8 cellular contexts compared by ENCODE assay signal in the genomic region with DNA sequence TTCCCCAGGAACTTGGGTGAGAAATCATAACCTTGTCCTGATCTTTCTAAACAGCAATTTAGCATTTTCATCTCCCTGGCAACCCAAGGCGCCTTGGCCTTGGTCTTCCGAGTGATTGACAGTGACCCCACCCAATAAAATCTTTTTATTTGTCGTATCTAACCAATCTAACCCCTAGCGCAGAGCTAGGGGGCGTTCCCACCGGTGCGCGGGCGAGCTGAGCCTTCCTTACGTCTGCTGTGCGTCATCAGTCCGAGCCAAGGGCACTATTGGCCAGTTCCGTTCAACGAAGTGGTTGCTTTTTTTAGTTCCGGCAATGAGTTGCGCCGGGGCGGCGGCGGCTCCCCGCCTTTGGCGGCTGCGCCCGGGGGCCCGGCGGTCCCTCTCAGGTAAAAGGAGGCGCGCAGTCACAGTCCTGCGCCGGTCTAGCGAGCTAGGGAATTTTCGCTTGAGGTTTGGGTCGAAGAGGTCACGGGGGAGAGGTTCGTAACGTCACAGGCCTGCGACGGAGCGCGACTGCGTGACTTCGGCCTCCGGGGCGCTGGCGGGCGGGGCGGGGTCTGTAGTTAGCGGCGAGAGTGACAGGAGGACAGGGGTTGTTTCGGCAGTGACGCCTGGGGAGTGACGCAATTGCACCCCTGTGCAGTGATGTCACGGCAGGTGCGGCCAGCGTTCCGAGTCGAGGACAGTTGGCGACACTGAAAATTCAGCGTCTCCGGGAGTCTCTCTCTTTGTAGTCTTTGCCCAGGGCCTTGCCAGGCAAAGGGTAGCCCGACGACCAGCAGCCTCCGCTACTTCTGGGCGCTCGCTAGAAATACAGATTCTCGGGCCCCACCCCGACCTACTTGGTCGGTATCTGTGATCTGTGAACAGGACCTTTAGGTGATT. TPM values are rescaled to one million over a fixed set of nuclear protein-coding genes. Genes with fewer than 3 reads are reported as not detected.
DNase-seq lines count a peak whose midpoint lies in the region; ATAC-seq and TF ChIP-seq lines count a peak whose summit lies in the region.

TSS of gene COQ7 (plus strand) at position 266 of the 888 bp plus-strand sequence. CDS start at position 317, 51 bp downstream.

- no peaks in the 10 kb centered on the region for H3K79me2 ChIP-seq in smooth muscle cell (ENCODE audit: low read depth)

- no peaks in the 10 kb centered on the region for H3K36me3 ChIP-seq in smooth muscle cell (ENCODE audit: low read depth)

- H3K4me2 ChIP-seq in smooth muscle cell = peak within 1 kb of the TSS; percentile 84

- peak within 1 kb of the TSS; percentile 100 for H3K9ac ChIP-seq in smooth muscle cell (ENCODE audit: low read depth)

- peak; percentile 100 for DNase-seq in AG04450 (ENCODE audit: low read depth, low spot score)
- peak; percentile 99 for DNase-seq in NCI-H345 (lab: John Stamatoyannopoulos, UW)
- DNase-seq in activated B cell treated with CpG ODN at 0.5 μM for 24 hours = peak; percentile 95
- DNase-seq in caudate nucleus (lab: John Stamatoyannopoulos, UW) = peak; percentile 85 to 99 (median 95)
- DNase-seq in iPS-NIHi7 (ENCODE audit: extremely low spot score) = peak; percentile 98
- DNase-seq in smooth muscle cell (lab: John Stamatoyannopoulos, UW; ENCODE audit: unreplicated experiment) = peak; percentile 98

- H3K27me3 ChIP-seq in AG04450 (ENCODE audit: control insufficient read depth, insufficient read depth, low read length) (no peaks in the 10 kb centered on the region), smooth muscle cell (ENCODE audit: low read depth) (no peaks in the 10 kb centered on the region)

- peak; percentile 56 for TF ChIP-seq POLR2A in GM18951 (IDR thresholded peaks at IDR 0.05; ENCODE audit: extremely low read depth, insufficient read depth, insufficient read length)

- H3K27ac ChIP-seq in AG04450 (ENCODE audit: low read depth, low read length) (peak within 1 kb of the TSS; percentile 95), caudate nucleus (ENCODE audit: low read depth, low read length) (peak within 1 kb of the TSS; percentile 99), smooth muscle cell (ENCODE audit: low read depth) (peak within 1 kb of the TSS; percentile 99)

- CTCF ChIA-PET in AG04450 (lab: Charles Lee) = interaction anchor here (0.6 to 2.5 kb wide), 5 partner anchors 18 to 1803 kb away, joined by 3 to 11 read pairs (median 5); partner anchors contain the start of genes TMC7 and VPS35L
- CTCF ChIA-PET in activated B cell treated with CpG ODN at 0.5 μM for 24 hours (lab: Charles Lee) = no interaction called here

- H3K4me1 Mint-ChIP-seq in activated B cell treated with CpG ODN at 0.5 μM for 24 hours = peaks cover 17% of the 10 kb centered on the region

- peaks cover 13% of the 10 kb centered on the region for H3K36me3 Mint-ChIP-seq in activated B cell treated with CpG ODN at 0.5 μM for 24 hours (ENCODE audit: low read depth)

- intact Hi-C loops in activated B cell treated with CpG ODN at 0.5 μM for 24 hours (cut with micrococcal nuclease) = loop anchor here (1.0 to 5.0 kb wide), 6 partner anchors 141 to 650 kb away; partner anchors contain the start of genes ARL6IP1, CCP110, IQCK and KNOP1

- in situ Hi-C loops in GM18951 (cut with MboI; ENCODE audit: low sequenced_read_pairs, unreplicated experiment) = no loop called here

- H3K9me3 ChIP-seq in AG04450 (ENCODE audit: control insufficient read depth, insufficient read depth, low read length) = no peaks in the 10 kb centered on the region; the same call in 1 of the 2 replicates
- H3K9me3 ChIP-seq in smooth muscle cell (replicated peaks; ENCODE audit: low read depth) = no peaks in the 10 kb centered on the region

- peak within 1 kb of the TSS; percentile 92 for H2AFZ ChIP-seq in smooth muscle cell (ENCODE audit: low read depth)

- POLR2A ChIA-PET in AG04450 (lab: Yijun Ruan, JAX) = interaction anchor here (0.6 to 1.2 kb wide), 8 partner anchors 9 to 522 kb away, joined by 3 to 7 read pairs (median 4); partner anchors contain the start of genes ARL6IP1, RPS15A and TMC7
- POLR2A ChIA-PET in activated B cell treated with CpG ODN at 0.5 μM for 24 hours (lab: Charles Lee) = interaction anchor here (0.6 to 1.6 kb wide), 10 partner anchors 10 to 488 kb away, joined by 3 to 13 read pairs (median 4); partner anchors contain the start of genes ARL6IP1, CCP110, RPS15A and VPS35L

- H3K4me3 Mint-ChIP-seq in activated B cell treated with CpG ODN at 0.5 μM for 24 hours = peak within 1 kb of the TSS; percentile 93

- under 1% methylated on average over 65 of the region's 68 CpGs for WGBS in smooth muscle cell (ENCODE audit: low lambda C conversion rate)

- H3F3A ChIP-seq in smooth muscle cell (ENCODE audit: low read depth) = no peaks in the 10 kb centered on the region

- H3K4me1 ChIP-seq in smooth muscle cell (ENCODE audit: low read depth) = no peaks in the 10 kb centered on the region

- peak; percentile 93 for ATAC-seq in HG03196 (IDR thresholded peaks at IDR 0.05; ENCODE audit: unreplicated experiment)
- ATAC-seq in activated B cell treated with CpG ODN at 0.5 μM for 24 hours (ENCODE audit: low read depth) = peak; percentile 90

- H3K9me3 Mint-ChIP-seq in activated B cell treated with CpG ODN at 0.5 μM for 24 hours = peaks cover 2% of the 10 kb centered on the region

- H3K4me3 ChIP-seq in AG04450 (ENCODE audit: low read depth, low read length) (peak within 1 kb of the TSS; percentile 91), smooth muscle cell (peak within 1 kb of the TSS; percentile 78)

- no peaks in the 10 kb centered on the region for H4K20me1 ChIP-seq in smooth muscle cell (ENCODE audit: low read depth)

- H3K27me3 Mint-ChIP-seq in activated B cell treated with CpG ODN at 0.5 μM for 24 hours = peaks cover 4% of the 10 kb centered on the region

- peak within 1 kb of the TSS; percentile 97 for H3K27ac Mint-ChIP-seq in activated B cell treated with CpG ODN at 0.5 μM for 24 hours

- TF ChIP-seq CTCF in AG04450 (IDR thresholded peaks at IDR 0.05; ENCODE audit: low read depth, low read length) (no peak), activated B cell treated with CpG ODN at 0.5 μM for 24 hours (IDR thresholded peaks at IDR 0.05) (no peak), smooth muscle cell (IDR thresholded peaks at IDR 0.05; ENCODE audit: borderline replicate concordance, insufficient read depth, poor library complexity, severe bottlenecking) (no peak)

RNA-seq across cellular contexts. Expression of gene COQ7, which starts in this region (rescaled TPM):
- polyA plus RNA-seq in AG04450 (2011; rRNA removed) = 14.1 and 14.2 TPM in 2 replicates
- 16.6 and 20.1 TPM in 2 replicates for polyA minus RNA-seq in AG04450 (2011; rRNA and poly(A)+ RNA removed)
- total RNA-seq in activated B cell treated with CpG ODN at 0.5 μM for 24 hours = 13.6 and 17.5 TPM in 2 replicates
- total RNA-seq in smooth muscle cell = 6.6 and 10.5 TPM in 2 replicates
- polyA plus RNA-seq in smooth muscle cell = 10.1 and 11.4 TPM in 2 replicates

Comparison
In these comparisons a context has a peak if more than half of its experiments do, and no peak if none do; other contexts are left out.
1. Peak in every context shown above with its lines: DNase-seq, ATAC-seq, H3K4me3 ChIP-seq and H3K27ac ChIP-seq.